In genomic region chr13:72585254-72585653, GRCh38 we compare ENCODE assay signal across 13 cellular contexts.
DNase-seq lines count a peak whose midpoint lies in the region; ATAC-seq and TF ChIP-seq lines count a peak whose summit lies in the region.
"Had no signal": no experiment of that assay in that cellular context is flagged by ENCODE, and none has a peak within 500 bp of the region (broad histone marks: within the 10 kb centered on the region; RNA-seq: fewer than 3 reads in every experiment).

No MANE protein-coding gene starts in this region.

- no peak overlapping the region for H4K8ac ChIP-seq in IMR-90 (ENCODE audit: low read depth in 2 of 2, low read length in 2 of 2)

- H3K36me3 ChIP-seq in IMR-90 (ENCODE audit: control insufficient read depth, insufficient read depth, low read length) (no peaks in the 10 kb centered on the region), fibroblast of lung (ENCODE audit: control insufficient read depth, insufficient read depth, low read length) (no peaks in the 10 kb centered on the region), stomach (no peaks in the 10 kb centered on the region)
- H3K36me3 ChIP-seq: HAP-1 had no signal

- H3K18ac ChIP-seq in IMR-90 (ENCODE audit: low read depth, low read length), result no peak overlapping the region

- in situ Hi-C loops in IMR-90 (cut with MboI; ENCODE audit: low sequenced_read_pairs), result no loop called here

- TF ChIP-seq CTCF in IMR-90 (conservative IDR thresholded peaks at IDR 0.05; ENCODE audit: low read depth, low read length) (no peak), fibroblast of lung (conservative IDR thresholded peaks at IDR 0.05 in 1 of 2, IDR thresholded peaks at IDR 0.05 in 1 of 2; ENCODE audit: low read depth in 1 of 2, low read length in 2 of 2) (no peak), stomach (IDR thresholded peaks at IDR 0.05) (no peak)

- H2AFZ ChIP-seq in IMR-90 (replicated peaks; ENCODE audit: low read length, poor library complexity), result no peak overlapping the region
- no peak overlapping the region for H2AFZ ChIP-seq in fibroblast of lung (ENCODE audit: low read length)
- H2AFZ ChIP-seq: GM23248 had no signal

- no peak overlapping the region for H2BK20ac ChIP-seq in IMR-90 (ENCODE audit: low read depth, low read length)

- dilution Hi-C loops in IMR-90 (cut with HindIII; ENCODE audit: low sequenced_read_pairs, unreplicated experiment), result no loop called here

- H3K4me3 ChIP-seq in IMR-90 (ENCODE audit: insufficient read depth, low read depth, low read length), result no peak overlapping the region
- H3K4me3 ChIP-seq in fibroblast of lung (replicated peaks in 1 of 4; ENCODE audit: control extremely low read depth in 1 of 4, insufficient read depth in 1 of 4, low read depth in 3 of 4, low read length in 4 of 4), result no peak overlapping the region
- no peak overlapping the region for H3K4me3 ChIP-seq in stomach
- H3K4me3 ChIP-seq: GM23248, HAP-1 had no signal

- ATAC-seq in IMR-90 (ENCODE audit: low read depth) (no peak), left cardiac atrium (no peak), HG02884 (IDR thresholded peaks at IDR 0.05; ENCODE audit: unreplicated experiment) (no peak)

- CTCF ChIA-PET in IMR-90 (lab: Yijun Ruan, JAX), result no interaction called here

- H2BK5ac ChIP-seq in IMR-90 (ENCODE audit: low read depth, low read length, poor library complexity, severe bottlenecking), result no peak overlapping the region

- no peak for TF ChIP-seq RAD21 in IMR-90 (IDR thresholded peaks at IDR 0.05; ENCODE audit: low read length)

- H3K9ac ChIP-seq in IMR-90 (ENCODE audit: low read depth, low read length), result no peak overlapping the region
- no peak overlapping the region for H3K9ac ChIP-seq in fibroblast of lung (ENCODE audit: insufficient read depth, low read length)
- H3K9ac ChIP-seq: GM23248 had no signal

- H4K91ac ChIP-seq in IMR-90 (ENCODE audit: insufficient read depth, low read depth, low read length), result no peak overlapping the region

- no peak for DNase-seq in IMR-90
- peak; percentile 13 for DNase-seq in astrocyte of the hippocampus (ENCODE audit: low read depth, low spot score)
- peak; percentile 4 to 20 for DNase-seq in fibroblast of lung (ENCODE audit: low read depth in 2 of 2)
- DNase-seq in stomach, result no peak
- no peak for DNase-seq in left cardiac atrium
- no peak for DNase-seq in dedifferentiated amniotic fluid mesenchymal stem cell (ENCODE audit: extremely low spot score)
- DNase-seq: AML-193; Caco-2; CD4-positive, alpha-beta T cell; GM23248 had no signal

- no peak overlapping the region for H2BK120ac ChIP-seq in IMR-90 (ENCODE audit: low read depth, low read length)

- POLR2A ChIA-PET in IMR-90 (lab: Charles Lee; ENCODE audit: unreplicated experiment), result no interaction called here

- H3K27ac ChIP-seq in IMR-90 (ENCODE audit: insufficient read depth, low read length) (no peak overlapping the region), fibroblast of lung (ENCODE audit: insufficient read depth, low read length) (no peak overlapping the region), stomach (no peak overlapping the region)
- H3K27ac ChIP-seq: C4-2B, GM23248 had no signal

- H3K4ac ChIP-seq in IMR-90 (ENCODE audit: low read depth, low read length), result no peak overlapping the region

- H3K9me3 ChIP-seq in IMR-90 (ENCODE audit: control insufficient read depth, insufficient read depth, low read length) (no peaks in the 10 kb centered on the region), fibroblast of lung (ENCODE audit: control insufficient read depth, insufficient read depth, low read depth, low read length) (no peaks in the 10 kb centered on the region), stomach (no peaks in the 10 kb centered on the region)
- H3K9me3 ChIP-seq: Caco-2, HAP-1 had no signal

- H4K20me1 ChIP-seq in IMR-90 (ENCODE audit: insufficient read depth, low read length) (no peaks in the 10 kb centered on the region), fibroblast of lung (ENCODE audit: control insufficient read depth, extremely low read depth, insufficient read depth, low read length) (no peaks in the 10 kb centered on the region)

- TF ChIP-seq EP300 in stomach (IDR thresholded peaks at IDR 0.05), result no peak

- H3K56ac ChIP-seq in IMR-90 (ENCODE audit: extremely low read depth, insufficient read depth, low read length), result no peak overlapping the region

- TF ChIP-seq POLR2A in IMR-90 (IDR thresholded peaks at IDR 0.05; ENCODE audit: low read depth, low read length), result no peak
- no peak for TF ChIP-seq POLR2A in stomach (IDR thresholded peaks at IDR 0.05)

- no peaks in the 10 kb centered on the region for H3K79me1 ChIP-seq in IMR-90 (ENCODE audit: low read depth in 1 of 2, low read length in 2 of 2)

- H4K5ac ChIP-seq in IMR-90 (ENCODE audit: low read depth, low read length), result no peak overlapping the region

- no peaks in the 10 kb centered on the region for H3K79me2 ChIP-seq in fibroblast of lung (ENCODE audit: control insufficient read depth, insufficient read depth, low read length)

- WGBS in IMR-90 (ENCODE audit: extremely low coverage in 2 of 2, insufficient read length in 1 of 2), 2 experiments, result 38% methylated on average over 1 of the region's 2 CpGs; no CpG with 5 or more reads in 1 of the 2 experiments
- 72 to 80% (median 75%) methylated on average over 2 of the region's 2 CpGs for WGBS in stomach, 5 donors

- H3K9me1 ChIP-seq in IMR-90 (ENCODE audit: insufficient read depth, low read length), result no peaks in the 10 kb centered on the region

- no peaks in the 10 kb centered on the region for H3K4me1 ChIP-seq in IMR-90 (ENCODE audit: control insufficient read depth, insufficient read depth, low read length)
- H3K4me1 ChIP-seq in fibroblast of lung (ENCODE audit: control insufficient read depth, extremely low read depth, insufficient read depth, low read length), result no peaks in the 10 kb centered on the region
- no peaks in the 10 kb centered on the region for H3K4me1 ChIP-seq in stomach
- H3K4me1 ChIP-seq: Caco-2, HAP-1 had no signal

- no peak overlapping the region for H2BK15ac ChIP-seq in IMR-90 (ENCODE audit: low read depth, low read length)

- intact Hi-C loops in IMR-90 (cut with micrococcal nuclease), result no loop called here
- intact Hi-C loops in stomach (cut with DNase I; ENCODE audit: low total_unique reads), result no loop called here
- intact Hi-C loops in left cardiac atrium (cut with DNase I), result no loop called here

- no peak overlapping the region for H3K14ac ChIP-seq in IMR-90 (replicated peaks; ENCODE audit: low read depth, low read length)

- H2AK5ac ChIP-seq in IMR-90 (ENCODE audit: low read depth, low read length), result no peak overlapping the region

- H2AK9ac ChIP-seq in IMR-90 (replicated peaks; ENCODE audit: low read depth, low read length, poor library complexity), result no peak overlapping the region

- H3K4me2 ChIP-seq in IMR-90 (ENCODE audit: low read depth, low read length) (no peak overlapping the region), fibroblast of lung (ENCODE audit: extremely low read depth, insufficient read depth, low read length) (no peak overlapping the region)

- no TSS peak for BruUV-seq in IMR-90 (replicated peaks; lab: Mats Ljungman, UMichigan)

- H3K23ac ChIP-seq in IMR-90 (ENCODE audit: low read depth, low read length), result no peak overlapping the region

- H3K27me3 ChIP-seq in IMR-90 (ENCODE audit: control insufficient read depth, insufficient read depth, low read length), result no peaks in the 10 kb centered on the region
- no peaks in the 10 kb centered on the region for H3K27me3 ChIP-seq in fibroblast of lung (ENCODE audit: control insufficient read depth, insufficient read depth, low read length)
- H3K27me3 ChIP-seq in stomach, result no peaks in the 10 kb centered on the region

TF ChIP-seq in IMR-90, 13 proteins besides CTCF, POLR2A, EP300 and RAD21:
- peak; percentile 42; the same call in 1 of the 2 replicates for TF ChIP-seq MAFK (IDR thresholded peaks at IDR 0.05; ENCODE audit: low read depth, low read length)
- no peak for TF ChIP-seq FOS (IDR thresholded peaks at IDR 0.05; ENCODE audit: low read depth, low read length)

Comparison
In these comparisons a context has a peak if more than half of its experiments do, and no peak if none do; other contexts are left out.
1. DNase-seq: peak in astrocyte of the hippocampus (single experiment) and fibroblast of lung (2 of 2); none in IMR-90 (single experiment), stomach (single experiment), left cardiac atrium (single experiment) and dedifferentiated amniotic fluid mesenchymal stem cell (single experiment).